ENCODE assay signal across 17 cellular contexts in the genomic region with DNA sequence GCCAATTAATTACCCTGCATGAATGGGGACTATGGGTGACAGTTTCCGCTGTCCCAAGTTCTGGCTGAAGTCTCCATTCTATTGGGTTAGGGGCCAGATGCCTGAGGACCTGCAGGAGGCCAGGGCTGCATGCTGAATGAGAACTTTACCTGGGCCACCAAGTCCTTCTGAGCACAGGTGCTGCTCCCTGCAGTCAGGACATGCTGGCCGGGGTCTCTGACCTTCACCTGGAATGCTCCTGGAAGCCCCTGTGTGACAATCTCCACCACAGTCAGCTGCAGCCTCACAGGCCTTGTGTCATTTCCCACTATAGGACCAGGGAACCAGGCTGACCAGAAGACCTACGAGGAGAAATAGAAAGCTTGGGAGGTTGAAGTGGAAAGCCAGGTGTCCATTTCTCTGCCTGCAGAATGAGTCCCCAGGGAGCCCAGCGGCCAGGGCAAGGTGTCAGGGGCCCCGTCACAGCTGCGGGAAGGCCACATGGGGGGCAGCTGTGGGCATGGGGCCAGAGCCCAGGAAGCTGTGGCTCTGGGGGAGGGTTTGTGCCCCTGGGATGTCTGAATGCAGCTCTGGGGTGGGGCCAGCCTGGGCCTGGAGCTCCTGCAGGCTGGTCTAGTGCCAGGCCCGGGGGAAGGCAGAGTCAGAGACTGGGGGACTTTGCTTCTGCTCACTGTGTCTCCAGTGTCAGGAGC. TPM values are rescaled to one million over a fixed set of nuclear protein-coding genes. Genes with fewer than 3 reads are reported as not detected.
DNase-seq lines count a peak whose midpoint lies in the region; ATAC-seq, FAIRE-seq and TF ChIP-seq lines count a peak whose summit lies in the region.
"Had no signal": no experiment of that assay in that cellular context is flagged by ENCODE, and none has a peak within 500 bp of the region (broad histone marks: within the 10 kb centered on the region; RNA-seq: fewer than 3 reads in every experiment).

No MANE protein-coding gene starts in this region.

- peak; percentile 47 for TF ChIP-seq POLR2A in GM12878 (IDR thresholded peaks at IDR 0.05; ENCODE audit: low read depth, low read length)

- H3K4me3 ChIP-seq in BLaER1 = no peak overlapping the region
- H3K4me3 ChIP-seq in GM12878 = no peak overlapping the region
- no peak overlapping the region for H3K4me3 ChIP-seq in osteoblast (ENCODE audit: insufficient read depth, low read length)
- H3K4me3 ChIP-seq in foreskin fibroblast (ENCODE audit: low read depth in 1 of 2, low read length in 2 of 2) = no peak overlapping the region

- in situ Hi-C loops in GM12878 (cut with MboI) = loop anchor here (5.0 kb wide), 1 partner anchor 307 kb away; no protein-coding TSS in a partner anchor

- ATAC-seq in GM12878 (no peak), HG03521 (IDR thresholded peaks at IDR 0.05; ENCODE audit: unreplicated experiment) (no peak)
- ATAC-seq: Panc1 had no signal

- POLR2A ChIA-PET in GM12878 (lab: Charles Lee) = no interaction called here

- RAD21 ChIA-PET in GM12878 (lab: Charles Lee; ENCODE audit: unreplicated experiment) = interaction anchor here (0.6 to 1.3 kb wide), 3 partner anchors 120 to 310 kb away, joined by 3 to 5 read pairs (median 3); no protein-coding TSS in a partner anchor

- peak; percentile 37 for DNase-seq in NCI-H2107 treated with DMSO at 0.1 percent for 48 hours (lab: John Stamatoyannopoulos, UW; ENCODE audit: unreplicated experiment)
- no peak for DNase-seq in NCI-H2107 (lab: John Stamatoyannopoulos, UW)
- peak; percentile 62 for DNase-seq in NAMALWA (ENCODE audit: low spot score)
- DNase-seq in GM12878 (ENCODE audit: low read depth, low spot score) = no peak
- DNase-seq in osteoblast (ENCODE audit: insufficient read length, low spot score, missing footprints) = no peak
- DNase-seq in foreskin fibroblast = no peak
- DNase-seq: 8988T, MV-4-11, NCI-H1930, NCI-H2171 treated with DMSO at 0.1 percent for 48 hours, NCI-H510A, SHP77 had no signal

- TF ChIP-seq CTCF in GM12878 (IDR thresholded peaks at IDR 0.05 in 2 of 3, conservative IDR thresholded peaks at IDR 0.05 in 1 of 3; ENCODE audit: control insufficient read depth in 2 of 3, extremely low read depth in 1 of 3, insufficient read depth in 1 of 3, low read depth in 3 of 3, low read length in 3 of 3) (no peak), osteoblast (IDR thresholded peaks at IDR 0.05; ENCODE audit: extremely low read depth, low read depth, low read length) (no peak), foreskin fibroblast (IDR thresholded peaks at IDR 0.05; ENCODE audit: low read depth, low read length) (no peak)

- H3K27ac ChIP-seq in BLaER1 (peak overlapping the region; percentile 53; the same call in 1 of the 2 replicates), GM12878 (ENCODE audit: control insufficient read depth, insufficient read depth) (no peak overlapping the region), osteoblast (ENCODE audit: low read depth, low read length) (no peak overlapping the region)

- WGBS in GM12878 (ENCODE audit: insufficient coverage, insufficient replicate concordance, low lambda C conversion rate, missing lambda C conversion rate) = 50% methylated on average over 7 of the region's 7 CpGs

- FAIRE-seq in GM12878 (lab: Jason Lieb, UNC) = no peak
- FAIRE-seq: H1 had no signal

- TF ChIP-seq RAD21 in GM12878 (IDR thresholded peaks at IDR 0.05; ENCODE audit: insufficient read depth, low read depth, low read length) = no peak

- H2AFZ ChIP-seq in GM12878 (ENCODE audit: control insufficient read depth, low read depth, low read length) (no peak overlapping the region), osteoblast (ENCODE audit: low read length) (no peak overlapping the region)

- H3K79me2 ChIP-seq in GM12878 (ENCODE audit: control insufficient read depth, insufficient read depth, low read length) (peaks cover 23% of the 10 kb centered on the region), osteoblast (ENCODE audit: insufficient read depth, low read length) (no peaks in the 10 kb centered on the region)

- no peak for TF ChIP-seq EP300 in GM12878 (IDR thresholded peaks at IDR 0.05; ENCODE audit: borderline replicate concordance in 1 of 2, control insufficient read depth in 1 of 2, low read depth in 2 of 2, low read length in 2 of 2)

- H3K4me2 ChIP-seq in BLaER1 = peak overlapping the region; percentile 96
- H3K4me2 ChIP-seq in GM12878 (ENCODE audit: control insufficient read depth, insufficient read depth) = no peak overlapping the region
- H3K4me2 ChIP-seq in osteoblast (ENCODE audit: insufficient read depth, low read length) = no peak overlapping the region

- intact Hi-C loops in GM12878 (cut with micrococcal nuclease; ENCODE audit: unreplicated experiment) = loop anchor here (5.0 to 10.0 kb wide), 2 partner anchors 430 to 537 kb away; no protein-coding TSS in a partner anchor

- SMC1A ChIA-PET in GM12878 (lab: Charles Lee; ENCODE audit: uncharacterized antibody, unreplicated experiment) = interaction anchor here (1.5 to 8.2 kb wide), 3 partner anchors 12 to 310 kb away, joined by 3 to 115 read pairs (median 4); no protein-coding TSS in a partner anchor

- H3K9me3 ChIP-seq in BLaER1 (peaks cover 22% of the 10 kb centered on the region), GM12878 (replicated peaks; ENCODE audit: control insufficient read depth, insufficient read depth, low read length) (peaks cover 17% of the 10 kb centered on the region), osteoblast (ENCODE audit: low read depth, low read length) (no peaks in the 10 kb centered on the region)

- H3K36me3 ChIP-seq in BLaER1 (no peaks in the 10 kb centered on the region), GM12878 (ENCODE audit: control insufficient read depth in 2 of 2, insufficient read depth in 2 of 2, low read length in 1 of 2) (peaks cover 23 to 33% of the 10 kb centered on the region in 2 experiments; a peak in 3 of 4 replicates), osteoblast (ENCODE audit: insufficient read depth, low read length) (no peaks in the 10 kb centered on the region)

- CTCF ChIA-PET in GM12878 (lab: Yijun Ruan, JAX) = interaction anchor here (1.6 to 4.3 kb wide), 2 partner anchors 311 to 433 kb away, joined by 6 to 30 read pairs; no protein-coding TSS in a partner anchor

- BruUV-seq in GM12878 (replicated peaks; lab: Mats Ljungman, UMichigan) = no TSS peak

- H4K20me1 ChIP-seq in BLaER1 (peaks cover 8% of the 10 kb centered on the region; the same call in 1 of the 2 replicates), GM12878 (ENCODE audit: control insufficient read depth, insufficient read depth) (no peaks in the 10 kb centered on the region), osteoblast (ENCODE audit: insufficient read depth, low read length) (no peaks in the 10 kb centered on the region)

- H3K4me1 ChIP-seq in BLaER1 = peaks cover 69% of the 10 kb centered on the region
- H3K4me1 ChIP-seq in GM12878 (ENCODE audit: control insufficient read depth, insufficient read depth, low read length) = peaks cover 15% of the 10 kb centered on the region
- no peaks in the 10 kb centered on the region for H3K4me1 ChIP-seq in osteoblast (ENCODE audit: insufficient read depth, low read length)

- H3K27me3 ChIP-seq in BLaER1 (no peaks in the 10 kb centered on the region), GM12878 (replicated peaks in 1 of 2; ENCODE audit: control insufficient read depth in 2 of 2, insufficient read depth in 2 of 2, low read length in 1 of 2) (no peaks in the 10 kb centered on the region), osteoblast (ENCODE audit: insufficient read depth, low read length) (peaks cover 2% of the 10 kb centered on the region)

- H3K9ac ChIP-seq in BLaER1 (peak overlapping the region; percentile 51; the same call in 1 of the 2 replicates), GM12878 (ENCODE audit: control insufficient read depth, insufficient read depth, low read length) (no peak overlapping the region)

TF ChIP-seq in GM12878, 131 proteins besides CTCF, POLR2A, EP300 and RAD21:
- TF ChIP-seq SREBF1 (IDR thresholded peaks at IDR 0.05; ENCODE audit: low read length) = no peak
- 0 out of 2 replicates have a peak, but pooled peaks have one; percentile 7 for TF ChIP-seq TCF3 (IDR thresholded peaks at IDR 0.05; ENCODE audit: borderline replicate concordance, insufficient read depth, low read depth, low read length)

RNA-seq across cellular contexts. Expression of gene GIMAP8, which starts 5.6 kb away (rescaled TPM):
- total RNA-seq in GM12878 (2013; cell fraction: nucleolus; rRNA removed) = 12.9 and 13.9 TPM in 2 replicates
- total RNA-seq in GM12878 (2014; rRNA removed) = 3.7 and 4.5 TPM in 2 replicates
- total RNA-seq in GM12878 (2014; rRNA removed; fragmentation: Illumina TruSeq; extraction: Trizol) = 5.7 TPM in 2 replicates
- total RNA-seq in GM12878 (2021) = 5.7 and 6.2 TPM in 2 replicates
- 4.4 TPM for polyA plus RNA-seq in GM12878 (2011; ENCODE audit: low read depth)
- polyA plus RNA-seq in GM12878 (2011; rRNA removed) = 9.7 and 12.6 TPM in 2 replicates
- polyA plus RNA-seq in GM12878 (2011; cell fraction: cytosol; rRNA removed) = 4.6 and 5.5 TPM in 2 replicates
- polyA plus RNA-seq in GM12878 (2011; cell fraction: nucleus; rRNA removed) = 14.7 and 18.1 TPM in 2 replicates
- polyA plus RNA-seq in GM12878 (2012) = 5.3 and 7.0 TPM in 2 replicates
- polyA plus RNA-seq in GM12878 (2014; fragmentation: Illumina TruSeq; extraction: Trizol) = 7.9 and 8.3 TPM in 2 replicates
- 1 to 10 TPM in 1 of 2 experiments, under 1 TPM in 1; 0.66 to 2.6 TPM for polyA plus RNA-seq in GM12878 (2014; fragmentation: Nextera tagmentation; extraction: Ambion mirVana)
- polyA plus RNA-seq in GM12878 (2014; rRNA removed) = 6.0 and 7.0 TPM in 2 replicates
- 1 to 10 TPM; 2.0 to 2.2 TPM for polyA plus RNA-seq in GM12878 (2016; fragmentation: Nextera tagmentation; extraction: Ambion mirVana)
- 7.5 and 8.2 TPM in 2 replicates for polyA minus RNA-seq in GM12878 (2011; rRNA and poly(A)+ RNA removed)
- 2.6 and 3.2 TPM in 2 replicates for polyA minus RNA-seq in GM12878 (2011; cell fraction: cytosol; rRNA and poly(A)+ RNA removed)
- 5.1 and 6.5 TPM in 2 replicates for polyA minus RNA-seq in GM12878 (2011; cell fraction: nucleus; rRNA and poly(A)+ RNA removed)
- not detected in 2 replicates for total RNA-seq in osteoblast
- total RNA-seq: H1 had no signal
- polyA plus RNA-seq: BJ, H1 had no signal

Comparison
In these comparisons a context has a peak if more than half of its experiments do, and no peak if none do; other contexts are left out.
1. DNase-seq: peak in NCI-H2107 treated with DMSO at 0.1 percent for 48 hours (single experiment) and NAMALWA (single experiment); none in NCI-H2107 (single experiment), GM12878 (single experiment), osteoblast (single experiment) and foreskin fibroblast (0 of 2).